ENCODE assay signal across 20 cellular contexts in the genomic region with DNA sequence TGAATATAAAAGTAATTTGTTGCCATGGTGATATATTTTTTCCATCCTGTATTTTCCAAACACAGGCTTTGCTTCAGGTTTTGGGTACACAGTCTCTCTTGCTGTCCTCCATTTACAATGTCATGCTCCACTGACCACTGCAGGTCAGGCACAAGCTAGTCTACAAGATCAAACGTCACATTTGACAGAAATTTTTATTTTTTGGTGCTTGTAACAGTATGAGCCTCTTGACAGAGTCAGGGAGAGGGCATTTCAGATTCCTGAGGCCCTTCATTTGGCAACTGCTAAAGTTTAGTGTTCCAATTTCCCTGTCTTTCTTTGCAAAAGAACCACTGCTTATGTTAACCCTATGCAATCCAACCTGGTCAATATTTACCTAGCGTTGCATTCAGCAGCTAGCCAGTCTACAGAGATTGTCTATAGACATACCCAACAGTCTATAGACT.
DNase-seq lines count a peak whose midpoint lies in the region; ATAC-seq and TF ChIP-seq lines count a peak whose summit lies in the region.
"Had no signal": no experiment of that assay in that cellular context is flagged by ENCODE, and none has a peak within 500 bp of the region (broad histone marks: within the 10 kb centered on the region; RNA-seq: fewer than 3 reads in every experiment).

No MANE protein-coding gene starts in this region.

- H3K9me2 ChIP-seq in OCI-LY7 (ENCODE audit: insufficient read depth, low read length), result no peaks in the 10 kb centered on the region

- peak overlapping the region; percentile 56 for H3K4me2 ChIP-seq in OCI-LY7 (ENCODE audit: low read length)

- peak; percentile 3 for DNase-seq in NCI-H2029 treated with DMSO at 0.1 percent for 48 hours (lab: John Stamatoyannopoulos, UW)
- peak; percentile 57 for DNase-seq in OCI-LY7 (ENCODE audit: low spot score)
- no peak for DNase-seq in GOT3 (lab: John Stamatoyannopoulos, UW)
- no peak for DNase-seq in activated CD4-positive, alpha-beta T cell treated with anti-CD3 and anti-CD28 coated beads, Interleukin-2, amount 50 U/mL, for 1 hour
- DNase-seq in Right ventricle myocardium superior, result no peak
- DNase-seq: activated CD4-positive, alpha-beta memory T cell treated with anti-CD3 and anti-CD28 coated beads for 36 hours; activated naive CD4-positive, alpha-beta T cell treated with anti-CD3 and anti-CD28 coated beads, Interleukin-2, amount 50 U/mL, for 16 hours; activated T-cell treated with anti-CD3 and anti-CD28 coated beads, Interleukin-2, amount 50 U/mL, for 1 hour; HCEC 1CT; Kasumi-1; kidney; mesenchymal stem cell; NCI-H1436 treated with DMSO at 0.1 percent for 48 hours; stimulated activated CD4-positive, alpha-beta T cell treated with anti-CD3 and anti-CD28 coated beads, Interleukin-4, amount 100 ng/mL, for 1 hour; T-cell had no signal

- H4K20me1 ChIP-seq in OCI-LY7 (ENCODE audit: insufficient read depth, low read length), result no peaks in the 10 kb centered on the region

- no peaks in the 10 kb centered on the region for H3K36me3 ChIP-seq in OCI-LY7 (ENCODE audit: insufficient read depth, low read length)

- peak overlapping the region; percentile 84 for H2AFZ ChIP-seq in OCI-LY7 (ENCODE audit: low read length)

- CTCF ChIA-PET in OCI-LY7 (lab: Charles Lee; ENCODE audit: unreplicated experiment), result no interaction called here

- POLR2A ChIA-PET in OCI-LY7 (lab: Charles Lee), result interaction anchor here (0.5 to 2.5 kb wide), 5 partner anchors 13 to 980 kb away, joined by 3 to 12 read pairs (median 8); no protein-coding TSS in a partner anchor

- peak overlapping the region; percentile 29 for H3K4me3 ChIP-seq in OCI-LY7 (ENCODE audit: low read depth, low read length, poor library complexity, severe bottlenecking)
- H3K4me3 ChIP-seq: coronary artery had no signal

- no peak for TF ChIP-seq CTCF in OCI-LY7 (conservative IDR thresholded peaks at IDR 0.05; ENCODE audit: low read length)

- intact Hi-C loops in OCI-LY7 (cut with micrococcal nuclease; ENCODE audit: unreplicated experiment) (loop anchor here (5.0 to 10.0 kb wide), 2 partner anchors 44 to 188 kb away; no protein-coding TSS in a partner anchor), Right ventricle myocardium superior (cut with DNase I) (no loop called here)

- H3K27ac ChIP-seq in OCI-LY7 (ENCODE audit: low read depth, low read length, poor library complexity, severe bottlenecking) (peak overlapping the region; percentile 34), layer of hippocampus (ENCODE audit: low read depth, low read length) (peak overlapping the region; percentile 27)
- H3K27ac ChIP-seq: coronary artery had no signal

- H3K4me1 ChIP-seq in OCI-LY7 (ENCODE audit: insufficient read depth, low read length, poor library complexity, severe bottlenecking), result peaks cover 41% of the 10 kb centered on the region

- no peaks in the 10 kb centered on the region for H3K27me3 ChIP-seq in layer of hippocampus (ENCODE audit: control insufficient read depth, insufficient read depth, low read length)

- no peaks in the 10 kb centered on the region for H3K9me3 ChIP-seq in OCI-LY7 (ENCODE audit: low read length)

- H3K79me2 ChIP-seq in OCI-LY7 (ENCODE audit: insufficient read depth, low read depth, low read length), result no peaks in the 10 kb centered on the region

- peak; percentile 44 for ATAC-seq in HG02885 (IDR thresholded peaks at IDR 0.05; ENCODE audit: poor library complexity, unreplicated experiment)
- no peak for ATAC-seq in GM18873 (IDR thresholded peaks at IDR 0.05; ENCODE audit: low FRiP score, unreplicated experiment)
- no peak for ATAC-seq in Right ventricle myocardium superior (ENCODE audit: poor library complexity)
- ATAC-seq: natural killer cell treated with Interleukin-12 subunit alpha and Interleukin-12 subunit beta and Interleukin-15 and Interleukin-18, amount 100 ng/mL, for 72 hours; T-cell had no signal

- no TSS peak for BruUV-seq in OCI-LY7 (replicated peaks; lab: Mats Ljungman, UMichigan)

Comparison
In these comparisons a context has a peak if more than half of its experiments do, and no peak if none do; other contexts are left out.
1. DNase-seq: peak in NCI-H2029 treated with DMSO at 0.1 percent for 48 hours (single experiment) and OCI-LY7 (single experiment); none in GOT3 (single experiment), activated CD4-positive, alpha-beta T cell treated with anti-CD3 and anti-CD28 coated beads, Interleukin-2, amount 50 U/mL, for 1 hour (single experiment) and Right ventricle myocardium superior (single experiment).